8 cellular contexts compared by ENCODE assay signal in the genomic region with DNA sequence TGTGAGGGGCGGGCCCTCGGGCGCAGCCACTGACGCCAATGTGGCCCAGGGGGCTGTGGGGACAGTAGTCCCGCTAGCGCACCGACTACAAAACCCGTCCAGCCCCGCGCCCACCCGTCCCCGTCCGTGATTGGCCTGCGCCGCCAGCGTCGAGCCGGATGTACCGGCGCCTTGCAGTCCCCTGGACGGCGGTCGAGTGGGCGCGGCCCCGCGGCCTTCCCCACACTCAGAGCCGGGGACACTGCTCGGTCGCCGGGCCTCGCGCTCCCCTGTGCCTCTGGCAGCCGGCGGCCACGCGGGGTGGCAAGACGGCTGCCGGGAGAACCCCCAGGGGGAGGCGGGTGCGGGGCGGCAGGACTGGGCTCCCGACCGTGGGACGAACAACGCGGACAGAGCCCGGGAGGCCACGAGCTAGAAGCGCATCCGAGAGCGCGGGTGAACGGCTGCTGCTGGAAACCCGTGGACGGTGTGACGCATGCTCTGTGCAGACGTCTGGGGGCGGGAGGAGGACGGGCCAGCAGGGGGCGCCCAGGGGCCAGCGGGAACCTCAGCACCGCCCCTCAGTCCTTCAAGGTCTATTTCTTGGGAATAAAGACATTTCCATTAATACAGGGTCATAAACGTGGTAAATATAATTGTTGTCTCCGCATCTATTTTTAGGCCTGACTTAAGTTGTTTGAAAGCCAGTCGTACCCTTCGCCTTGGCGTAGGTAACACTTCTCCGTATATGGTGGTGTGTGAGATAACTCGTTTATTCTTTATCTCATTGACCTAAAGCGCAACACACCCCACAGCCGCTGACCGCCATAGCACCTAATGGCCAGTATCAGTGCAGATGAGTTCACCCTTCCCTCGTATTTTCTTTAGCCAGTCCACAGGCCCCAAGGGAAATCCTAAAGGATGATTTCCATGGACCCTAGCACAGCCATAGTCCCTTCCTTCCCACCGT. TPM values are rescaled to one million over a fixed set of nuclear protein-coding genes. Genes with fewer than 3 reads are reported as not detected.
DNase-seq lines count a peak whose midpoint lies in the region; ATAC-seq and TF ChIP-seq lines count a peak whose summit lies in the region.

No MANE protein-coding gene starts in this region.

- DNase-seq in CD1c-positive myeloid dendritic cell (ENCODE audit: extremely low spot score) (peak; percentile 98), NCI-H524 treated with DMSO at 0.1 percent for 48 hours (lab: John Stamatoyannopoulos, UW) (peak; percentile 94), coronary artery (ENCODE audit: low spot score) (peak; percentile 100), left lobe of liver (ENCODE audit: low spot score) (peak; percentile 99)
- DNase-seq in activated CD4-positive, alpha-beta T cell treated with anti-CD3 and anti-CD28 coated beads, Interleukin-2, amount 10 ng/mL, durations not matched to agents 24 days and 14 days: peak; percentile 99
- DNase-seq in stimulated activated CD4-positive, alpha-beta T cell treated with anti-CD3 and anti-CD28 coated beads, Interleukin-2, amount 100 ng/mL, for 24 hours: peak; percentile 97

- no peaks in the 10 kb centered on the region for H3K36me3 Mint-ChIP-seq in activated CD4-positive, alpha-beta T cell treated with anti-CD3 and anti-CD28 coated beads, Interleukin-2, amount 10 ng/mL, durations not matched to agents 24 days and 14 days (ENCODE audit: low read depth)

- intact Hi-C loops in activated CD4-positive, alpha-beta T cell treated with anti-CD3 and anti-CD28 coated beads, Interleukin-2, amount 10 ng/mL, durations not matched to agents 24 days and 14 days (cut with micrococcal nuclease): loop anchor here (1.0 to 5.0 kb wide), 10 partner anchors 26 to 1402 kb away; partner anchors contain the start of genes CARD19, CENPP, IARS1 and IPPK

- peak overlapping the region; percentile 100 for H3K4me3 ChIP-seq in coronary artery

- peaks cover 44% of the 10 kb centered on the region for H3K4me1 Mint-ChIP-seq in activated CD4-positive, alpha-beta T cell treated with anti-CD3 and anti-CD28 coated beads, Interleukin-2, amount 10 ng/mL, durations not matched to agents 24 days and 14 days

- H3K9me3 Mint-ChIP-seq in activated CD4-positive, alpha-beta T cell treated with anti-CD3 and anti-CD28 coated beads, Interleukin-2, amount 10 ng/mL, durations not matched to agents 24 days and 14 days: no peaks in the 10 kb centered on the region

- H3K27me3 Mint-ChIP-seq in activated CD4-positive, alpha-beta T cell treated with anti-CD3 and anti-CD28 coated beads, Interleukin-2, amount 10 ng/mL, durations not matched to agents 24 days and 14 days: peaks cover 3% of the 10 kb centered on the region

- H3K27ac ChIP-seq in coronary artery: peak overlapping the region; percentile 97 to 100

- peak overlapping the region; percentile 83 for H3K4me3 Mint-ChIP-seq in activated CD4-positive, alpha-beta T cell treated with anti-CD3 and anti-CD28 coated beads, Interleukin-2, amount 10 ng/mL, durations not matched to agents 24 days and 14 days

- peak; percentile 87 for TF ChIP-seq CTCF in coronary artery (IDR thresholded peaks at IDR 0.05)

- H3K27ac Mint-ChIP-seq in activated CD4-positive, alpha-beta T cell treated with anti-CD3 and anti-CD28 coated beads, Interleukin-2, amount 10 ng/mL, durations not matched to agents 24 days and 14 days: peak overlapping the region; percentile 91

- peak; percentile 92 for ATAC-seq in GM19328 (IDR thresholded peaks at IDR 0.05; ENCODE audit: unreplicated experiment)
- ATAC-seq in HG03469 (IDR thresholded peaks at IDR 0.05; ENCODE audit: unreplicated experiment): peak; percentile 28
- peak; percentile 92 for ATAC-seq in left lobe of liver

RNA-seq across cellular contexts. Expression of gene BICD2, which starts 0.6 kb away (rescaled TPM):
- total RNA-seq in activated CD4-positive, alpha-beta T cell treated with anti-CD3 and anti-CD28 coated beads, Interleukin-2, amount 10 ng/mL, durations not matched to agents 24 days and 14 days: 25.8 and 26.2 TPM in 2 replicates
- total RNA-seq in left lobe of liver: 8.0 TPM

Comparison
In these comparisons a context has a peak if more than half of its experiments do, and no peak if none do; other contexts are left out.
1. Peak in every context shown above with its lines: DNase-seq, ATAC-seq, H3K4me3 ChIP-seq and H3K27ac ChIP-seq.
2. ATAC-seq: peak in every context shown above with its lines; median percentile 92 in GM19328; 92 in left lobe of liver; 28 in HG03469.